11 cellular contexts compared by ENCODE assay signal in genomic region chr6:80607814-80608391, GRCh38.
DNase-seq lines count a peak whose midpoint lies in the region; ATAC-seq and TF ChIP-seq lines count a peak whose summit lies in the region.
"Had no signal": no experiment of that assay in that cellular context is flagged by ENCODE, and none has a peak within 500 bp of the region (broad histone marks: within the 10 kb centered on the region; RNA-seq: fewer than 3 reads in every experiment).

No MANE protein-coding gene starts in this region.

- DNase-seq in EH (ENCODE audit: low read depth) (peak; percentile 96), RKO (ENCODE audit: low spot score) (peak; percentile 60), fibroblast of the aortic adventitia (ENCODE audit: low read depth) (peak; percentile 96), osteoblast (ENCODE audit: insufficient read length, low spot score, missing footprints) (peak; percentile 58), NK-92 (lab: John Stamatoyannopoulos, UW; ENCODE audit: unreplicated experiment) (no peak), NCI-H748 treated with DMSO at 0.1 percent for 48 hours (lab: John Stamatoyannopoulos, UW) (no peak)
- no peak for DNase-seq in NK-92 treated with Interleukin-12 subunit alpha and Interleukin-12 subunit beta, amount 100 ng/mL, for 24 hours (lab: John Stamatoyannopoulos, UW)
- DNase-seq: NCI-H1694 treated with DMSO at 0.1 percent for 48 hours, nephron progenitor cell had no signal

- no peaks in the 10 kb centered on the region for H3K36me3 ChIP-seq in osteoblast (ENCODE audit: insufficient read depth, low read length)

- H3K27ac ChIP-seq in osteoblast (ENCODE audit: low read depth, low read length): peak overlapping the region; percentile 95

- TF ChIP-seq CTCF in fibroblast of the aortic adventitia (IDR thresholded peaks at IDR 0.05; ENCODE audit: insufficient read depth, low read length) (no peak), osteoblast (IDR thresholded peaks at IDR 0.05; ENCODE audit: extremely low read depth, low read depth, low read length) (no peak)

- H3K9me3 ChIP-seq in osteoblast (ENCODE audit: low read depth, low read length): no peaks in the 10 kb centered on the region

- H3K4me2 ChIP-seq in osteoblast (ENCODE audit: insufficient read depth, low read length): peak overlapping the region; percentile 68

- ATAC-seq in HG03520 (IDR thresholded peaks at IDR 0.05; ENCODE audit: unreplicated experiment): no peak
- ATAC-seq: activated CD4-positive, CD25-positive, alpha-beta regulatory T cell treated with anti-CD3 and anti-CD28 coated beads, Interleukin-2, amount 50 U/mL, for 24 hours had no signal

- H3K27me3 ChIP-seq in osteoblast (ENCODE audit: insufficient read depth, low read length): no peaks in the 10 kb centered on the region

- H2AFZ ChIP-seq in osteoblast (ENCODE audit: low read length): no peak overlapping the region

- H4K20me1 ChIP-seq in osteoblast (ENCODE audit: insufficient read depth, low read length): no peaks in the 10 kb centered on the region

- H3K4me3 ChIP-seq in fibroblast of the aortic adventitia (ENCODE audit: low read depth, low read length) (no peak overlapping the region), osteoblast (ENCODE audit: insufficient read depth, low read length) (no peak overlapping the region)

- no peaks in the 10 kb centered on the region for H3K79me2 ChIP-seq in osteoblast (ENCODE audit: insufficient read depth, low read length)

- peaks cover 27% of the 10 kb centered on the region for H3K4me1 ChIP-seq in osteoblast (ENCODE audit: insufficient read depth, low read length)

Comparison
In these comparisons a context has a peak if more than half of its experiments do, and no peak if none do; other contexts are left out.
1. DNase-seq: peak in EH (single experiment), RKO (single experiment), fibroblast of the aortic adventitia (single experiment) and osteoblast (single experiment); none in NK-92 (single experiment), NCI-H748 treated with DMSO at 0.1 percent for 48 hours (single experiment) and NK-92 treated with Interleukin-12 subunit alpha and Interleukin-12 subunit beta, amount 100 ng/mL, for 24 hours (single experiment).